ENCODE assay signal across 20 cellular contexts in the genomic region with DNA sequence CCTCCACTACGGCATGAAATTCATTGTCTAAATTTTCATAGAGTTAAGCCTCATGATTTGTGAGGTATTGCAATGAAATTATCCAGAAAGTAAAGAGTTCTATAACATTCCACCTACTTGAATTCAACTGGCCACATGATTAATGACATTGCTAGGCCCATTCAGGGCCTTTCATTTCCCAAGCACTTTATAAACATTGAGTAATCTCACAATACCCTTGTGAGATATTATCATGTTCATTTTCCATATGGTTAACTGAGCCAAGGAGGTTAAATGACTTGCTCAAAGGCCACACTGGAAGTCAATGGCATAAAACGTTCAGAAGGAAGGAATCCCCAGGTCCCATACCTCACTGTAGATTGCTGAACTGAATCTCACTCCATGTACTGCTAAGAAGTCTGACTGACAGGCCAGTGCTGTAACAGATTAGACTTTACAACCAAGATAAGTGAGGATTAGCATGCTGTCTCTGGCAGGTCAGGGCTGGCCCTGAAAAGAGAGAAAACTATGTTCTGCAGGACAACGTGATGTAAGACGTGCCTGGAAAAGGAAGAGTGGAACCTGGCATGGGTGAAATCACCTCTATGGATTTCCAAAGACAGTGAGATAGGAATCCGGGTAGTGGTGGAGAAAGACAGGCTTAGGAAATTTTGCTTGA.
"Had no signal": no experiment of that assay in that cellular context is flagged by ENCODE, and none has a peak within 500 bp of the region (broad histone marks: within the 10 kb centered on the region; RNA-seq: fewer than 3 reads in every experiment).

No MANE protein-coding gene starts in this region.

- H3K27me3 ChIP-seq: right lobe of liver, upper lobe of left lung had no signal

- H3K4me1 ChIP-seq: gastrocnemius medialis, neural progenitor cell, right lobe of liver had no signal

- H3K27ac ChIP-seq: adrenal gland, cardiac muscle cell, dorsolateral prefrontal cortex, gastrocnemius medialis, heart left ventricle, neural progenitor cell, right lobe of liver, thoracic aorta, upper lobe of left lung had no signal

- H3K9me3 Mint-ChIP-seq: activated T-helper 1 cell treated with anti-CD3 and anti-CD28 coated beads, Interleukin-12 subunit alpha, Interleukin-12 subunit beta, Interleukin-2, Interleukin-4 antibody, amounts not matched to agents 30 ng/mL and 10 ng/mL and 1 ng/mL, durations not matched to agents 14 hours and 24 hours and 36 hours; neural progenitor cell; T-helper 1 cell treated with Interleukin-12 subunit alpha and Interleukin-12 subunit beta and Interleukin-4 antibody, amounts not matched to agents 30 μg/mL and 1 μg/mL, for 36 hours had no signal

- H3K27ac Mint-ChIP-seq: activated naive CD4-positive, alpha-beta T cell treated with anti-CD3 and anti-CD28 coated beads, Interleukin-2, amount 50 U/mL, for 72 hours; activated T-helper 1 cell treated with anti-CD3 and anti-CD28 coated beads, Interleukin-12 subunit alpha, Interleukin-12 subunit beta, Interleukin-2, Interleukin-4 antibody, amounts not matched to agents 30 ng/mL and 10 ng/mL and 1 ng/mL, durations not matched to agents 14 hours and 24 hours and 36 hours; memory B cell; naive thymus-derived CD4-positive, alpha-beta T cell; neural progenitor cell; T-helper 1 cell treated with Interleukin-12 subunit alpha and Interleukin-12 subunit beta and Interleukin-4 antibody, amounts not matched to agents 30 μg/mL and 1 μg/mL, for 36 hours had no signal

- H3K9ac ChIP-seq: neural progenitor cell had no signal

- H3K4me2 ChIP-seq: neural progenitor cell, smooth muscle cell had no signal

- H3K4me3 ChIP-seq: adrenal gland, cardiac muscle cell, dorsolateral prefrontal cortex, gastrocnemius medialis, heart left ventricle, neural progenitor cell, right lobe of liver, smooth muscle cell, thoracic aorta, upper lobe of left lung had no signal

- H2AFZ ChIP-seq: neural progenitor cell had no signal

- H3K4me1 Mint-ChIP-seq: memory B cell; naive thymus-derived CD4-positive, alpha-beta T cell had no signal

- H3K36me3 ChIP-seq: adrenal gland, cardiac muscle cell, gastrocnemius medialis, heart left ventricle, neural progenitor cell, right lobe of liver, thoracic aorta, upper lobe of left lung had no signal

- H3K9me3 ChIP-seq: adrenal gland, gastrocnemius medialis, right lobe of liver, thoracic aorta, upper lobe of left lung had no signal

- DNase-seq: activated CD4-positive, alpha-beta T cell treated with anti-CD3 and anti-CD28 coated beads for 1 hour; activated CD4-positive, alpha-beta T cell treated with anti-CD3 and anti-CD28 coated beads, Interleukin-2, amount 50 U/mL, for 4 hours; activated gamma-delta T cell treated with Interleukin-2 at 50 U/mL for 16 hours; adrenal gland; dorsolateral prefrontal cortex; erythroblast; gastrocnemius medialis; heart left ventricle; naive thymus-derived CD4-positive, alpha-beta T cell; right lobe of liver; stimulated activated CD4-positive, alpha-beta T cell treated with anti-CD3 and anti-CD28 coated beads, Interleukin-4, amount 100 ng/mL, for 1 hour; upper lobe of left lung had no signal

- H3K4me3 Mint-ChIP-seq: activated T-helper 1 cell treated with anti-CD3 and anti-CD28 coated beads, Interleukin-12 subunit alpha, Interleukin-12 subunit beta, Interleukin-2, Interleukin-4 antibody, amounts not matched to agents 30 ng/mL and 10 ng/mL and 1 ng/mL, durations not matched to agents 14 hours and 24 hours and 36 hours; memory B cell; naive thymus-derived CD4-positive, alpha-beta T cell; neural progenitor cell; T-helper 1 cell treated with Interleukin-12 subunit alpha and Interleukin-12 subunit beta and Interleukin-4 antibody, amounts not matched to agents 30 μg/mL and 1 μg/mL, for 36 hours had no signal

- H3K36me3 Mint-ChIP-seq: memory B cell; naive thymus-derived CD4-positive, alpha-beta T cell; neural progenitor cell had no signal
